Comparison of ENCODE assay signal across 17 cellular contexts in genomic region chr18:9086015-9086414, GRCh38.
"Had no signal": no experiment of that assay in that cellular context is flagged by ENCODE, and none has a peak within 500 bp of the region (broad histone marks: within the 10 kb centered on the region; RNA-seq: fewer than 3 reads in every experiment).

No MANE protein-coding gene starts in this region.

- H3K9me3 Mint-ChIP-seq: activated B cell treated with CpG ODN at 0.5 μM for 24 hours; effector memory CD8-positive, alpha-beta T cell; immature natural killer cell; neural crest cell had no signal

- H3K4me3 Mint-ChIP-seq: activated B cell treated with CpG ODN at 0.5 μM for 24 hours; activated naive CD8-positive, alpha-beta T cell treated with anti-CD3 and anti-CD28 coated beads for 36 hours; effector memory CD8-positive, alpha-beta T cell; immature natural killer cell; neural crest cell had no signal

- H3K4me3 ChIP-seq: cardiac muscle cell, esophagus squamous epithelium, heart right ventricle, left ventricle myocardium inferior, SJCRH30, upper lobe of right lung had no signal

- H3K36me3 Mint-ChIP-seq: immature natural killer cell had no signal

- H3K27me3 Mint-ChIP-seq: activated B cell treated with CpG ODN at 0.5 μM for 24 hours; activated naive CD8-positive, alpha-beta T cell treated with anti-CD3 and anti-CD28 coated beads for 36 hours; effector memory CD8-positive, alpha-beta T cell; progenitor cell of endocrine pancreas had no signal

- DNase-seq: activated B cell treated with CpG ODN at 0.5 μM for 24 hours; activated naive CD8-positive, alpha-beta T cell treated with anti-CD3 and anti-CD28 coated beads for 36 hours; amygdala; effector memory CD8-positive, alpha-beta T cell; esophagus squamous epithelium; heart right ventricle; immature natural killer cell; kidney glomerular epithelial cell; left ventricle myocardium inferior; mammary epithelial cell; midbrain; SJCRH30; stimulated activated naive CD4-positive, alpha-beta T cell; upper lobe of right lung had no signal

- H3K36me3 ChIP-seq: cardiac muscle cell, esophagus squamous epithelium, heart right ventricle, left ventricle myocardium inferior, SJCRH30, upper lobe of right lung had no signal

- H3K27ac Mint-ChIP-seq: activated B cell treated with CpG ODN at 0.5 μM for 24 hours; activated naive CD8-positive, alpha-beta T cell treated with anti-CD3 and anti-CD28 coated beads for 36 hours; effector memory CD8-positive, alpha-beta T cell; immature natural killer cell; progenitor cell of endocrine pancreas had no signal

- H3K9me3 ChIP-seq: esophagus squamous epithelium, heart right ventricle, left ventricle myocardium inferior, SJCRH30, upper lobe of right lung had no signal

- H3K27ac ChIP-seq: cardiac muscle cell, esophagus squamous epithelium, left ventricle myocardium inferior, SJCRH30, upper lobe of right lung had no signal

- ATAC-seq: effector memory CD8-positive, alpha-beta T cell; heart right ventricle; upper lobe of right lung had no signal

- H3K4me1 ChIP-seq: left ventricle myocardium inferior, SJCRH30 had no signal

- H3K27me3 ChIP-seq: esophagus squamous epithelium, heart right ventricle, SJCRH30, upper lobe of right lung had no signal
